ENCODE assay signal across 6 cellular contexts in genomic region chrX:98028691-98029090, GRCh38.
"Had no signal": no experiment of that assay in that cellular context is flagged by ENCODE, and none has a peak within 500 bp of the region (broad histone marks: within the 10 kb centered on the region; RNA-seq: fewer than 3 reads in every experiment).

No MANE protein-coding gene starts in this region.

- H3K27me3 Mint-ChIP-seq: IgD-negative memory B cell had no signal

- DNase-seq: IMR-90 had no signal

- H3K27ac Mint-ChIP-seq: IgD-negative memory B cell had no signal

- H3K4me3 Mint-ChIP-seq: IgD-negative memory B cell had no signal

- H3K4me3 ChIP-seq: K562 had no signal

- H3K36me3 Mint-ChIP-seq: IgD-negative memory B cell had no signal

- H3K27ac ChIP-seq: HL-60 had no signal

- ATAC-seq: HepG2, K562 had no signal

- H3K4me1 Mint-ChIP-seq: IgD-negative memory B cell had no signal

- FAIRE-seq: HepG2, HTR-8/SVneo, K562 had no signal
